In the genomic region with DNA sequence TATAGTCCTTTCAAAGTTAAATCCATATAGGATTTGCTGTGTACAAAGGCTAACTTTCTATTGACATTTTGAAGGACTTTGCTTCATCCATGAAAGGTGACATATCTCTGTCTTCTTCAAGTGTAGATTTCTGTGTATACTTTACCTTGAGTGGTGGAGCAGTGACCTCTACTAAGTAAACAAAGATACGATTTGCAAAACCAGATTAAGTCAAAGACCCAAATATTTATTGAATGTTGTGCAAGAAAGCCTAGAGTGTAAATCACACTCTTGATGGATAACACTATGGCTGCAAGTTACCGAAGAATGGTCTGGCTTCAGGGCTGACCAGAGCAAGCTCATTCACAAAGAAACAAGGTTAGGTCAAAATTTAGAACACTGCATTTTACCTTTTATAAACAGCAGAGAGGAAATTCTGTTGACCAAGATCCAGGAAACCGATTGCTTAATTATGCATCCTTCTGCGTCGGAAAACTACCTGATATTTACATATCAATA, we compare ENCODE assay signal across 16 cellular contexts. TPM values are rescaled to one million over a fixed set of nuclear protein-coding genes. Genes with fewer than 3 reads are reported as not detected.
A peak's percentile ranks its signal among the peaks of the same experiment; 100 is the strongest.
DNase-seq lines count a peak whose midpoint lies in the region; ATAC-seq, FAIRE-seq and TF ChIP-seq lines count a peak whose summit lies in the region.
"Had no signal": no experiment of that assay in that cellular context is flagged by ENCODE, and none has a peak within 500 bp of the region (broad histone marks: within the 10 kb centered on the region; RNA-seq: fewer than 3 reads in every experiment).

No MANE protein-coding gene starts in this region.

- no peaks in the 10 kb centered on the region for H3K9me3 Mint-ChIP-seq in activated naive CD4-positive, alpha-beta T cell treated with anti-CD3 and anti-CD28 coated beads, Interleukin-2, amount 50 U/mL, for 72 hours
- H3K9me3 Mint-ChIP-seq: CD4-positive, alpha-beta T cell had no signal

- WGBS in A549 (ENCODE audit: missing lambda C conversion rate) = 67% methylated on average over 5 of the region's 5 CpGs
- 45% methylated on average over 5 of the region's 5 CpGs for WGBS in hepatocyte (ENCODE audit: low lambda C conversion rate, missing lambda C conversion rate)
- 16% methylated on average over 5 of the region's 5 CpGs for WGBS in right lobe of liver (ENCODE audit: insufficient coverage, low coverage, low lambda C conversion rate, missing lambda C conversion rate)

- peaks cover 56% of the 10 kb centered on the region for H3K4me1 ChIP-seq in A549
- H3K4me1 ChIP-seq in hepatocyte (ENCODE audit: insufficient read depth) = peaks cover 12% of the 10 kb centered on the region
- peaks cover 0 to 65% (median 24%) of the 10 kb centered on the region in 4 donors for H3K4me1 ChIP-seq in right lobe of liver

- intact Hi-C loops in right lobe of liver (cut with DNase I) (loop anchor here in 1 of 2 donors (5.0 kb wide), 1 partner anchor 56 kb away; a partner anchor contains a TSS), left ventricle myocardium superior (cut with micrococcal nuclease) (no loop called here)

- H3K9me3 ChIP-seq in A549 = no peaks in the 10 kb centered on the region
- no peaks in the 10 kb centered on the region for H3K9me3 ChIP-seq in hepatocyte (ENCODE audit: low read depth)
- H3K9me3 ChIP-seq in right lobe of liver = no peaks in the 10 kb centered on the region

- H3K4me3 ChIP-seq in A549 = no peak overlapping the region
- H3K4me3 ChIP-seq in hepatocyte = no peak overlapping the region
- peak overlapping the region in 2 of 3 donors; percentile 10 to 11 for H3K4me3 ChIP-seq in right lobe of liver
- H3K4me3 ChIP-seq: GM23248 had no signal

- H3K36me3 Mint-ChIP-seq in activated naive CD4-positive, alpha-beta T cell treated with anti-CD3 and anti-CD28 coated beads, Interleukin-2, amount 50 U/mL, for 72 hours = peaks cover 0 to 6% of the 10 kb centered on the region in 2 donors

- no peak for TF ChIP-seq POLR2A in A549 (IDR thresholded peaks at IDR 0.05; ENCODE audit: low read length)
- TF ChIP-seq POLR2A in GM12892 (IDR thresholded peaks at IDR 0.05; ENCODE audit: low read depth, low read length) = no peak
- TF ChIP-seq POLR2A in right lobe of liver (IDR thresholded peaks at IDR 0.05) = no peak

- POLR2A ChIA-PET in A549 (lab: Yijun Ruan, JAX) = no interaction called here

- TF ChIP-seq RAD21 in A549 (conservative IDR thresholded peaks at IDR 0.05 in 1 of 2, IDR thresholded peaks at IDR 0.05 in 1 of 2) = no peak

- no peak for FAIRE-seq in A549 (lab: Jason Lieb, UNC)
- FAIRE-seq in GM12892 (lab: Jason Lieb, UNC) = peak; percentile 9
- FAIRE-seq in RCC 7860 (lab: Jason Lieb, UNC) = no peak
- FAIRE-seq: H54 had no signal

- TF ChIP-seq CTCF in A549 (IDR thresholded peaks at IDR 0.05) (no peak), hepatocyte (IDR thresholded peaks at IDR 0.05; ENCODE audit: poor library complexity) (no peak), right lobe of liver (IDR thresholded peaks at IDR 0.05) (no peak)

- no peaks in the 10 kb centered on the region for H4K20me1 ChIP-seq in hepatocyte (ENCODE audit: insufficient read depth, poor library complexity, severe bottlenecking)

- H3K4me2 ChIP-seq in A549 (peak overlapping the region; percentile 29; the same call in 1 of the 3 replicates), hepatocyte (peak overlapping the region; percentile 17)

- DNase-seq in A549 (ENCODE audit: low read depth in 1 of 2, low spot score in 1 of 2) = no peak
- no peak for DNase-seq in GM12892 (ENCODE audit: insufficient read length)
- no peak for DNase-seq in hepatocyte (ENCODE audit: low spot score)
- DNase-seq in right lobe of liver = no peak
- DNase-seq in activated gamma-delta T cell treated with Interleukin-2 at 50 U/mL for 16 hours = no peak
- no peak for DNase-seq in RCC 7860 (ENCODE audit: low spot score)
- DNase-seq in activated naive CD4-positive, alpha-beta T cell treated with anti-CD3 and anti-CD28 coated beads, Interleukin-2, amount 50 U/mL, for 72 hours (ENCODE audit: low spot score in 2 of 2) = no peak
- no peak for DNase-seq in left ventricle myocardium superior
- DNase-seq: 8988T, ACHN, DND-41, GF-D8, GM23248 had no signal

- no peaks in the 10 kb centered on the region for H3K79me2 ChIP-seq in hepatocyte

- no peak overlapping the region for H2AFZ ChIP-seq in hepatocyte
- H2AFZ ChIP-seq: GM23248 had no signal

- H3K27ac ChIP-seq in A549 = peak overlapping the region; percentile 19 to 53; a peak in 3 of 6 replicates
- no peak overlapping the region for H3K27ac ChIP-seq in hepatocyte
- peak overlapping the region; percentile 72 to 94 (median 75) for H3K27ac ChIP-seq in right lobe of liver
- H3K27ac ChIP-seq: GM23248 had no signal

- no peak overlapping the region for H3K27ac Mint-ChIP-seq in activated naive CD4-positive, alpha-beta T cell treated with anti-CD3 and anti-CD28 coated beads, Interleukin-2, amount 50 U/mL, for 72 hours
- H3K27ac Mint-ChIP-seq: CD4-positive, alpha-beta T cell had no signal

- H3K9me2 ChIP-seq in hepatocyte (replicated peaks; ENCODE audit: insufficient read depth) = no peaks in the 10 kb centered on the region

- H3K36me3 ChIP-seq in hepatocyte (replicated peaks; ENCODE audit: insufficient read depth, low read depth) (no peaks in the 10 kb centered on the region), right lobe of liver (no peaks in the 10 kb centered on the region)

- CTCF ChIA-PET in A549 (lab: Yijun Ruan, JAX) = interaction anchor here (0.9 to 12.2 kb wide), 8 partner anchors 20 to 116 kb away, joined by 3 to 214 read pairs (median 7); a partner anchor contains a TSS

- H3K27me3 ChIP-seq in hepatocyte = no peaks in the 10 kb centered on the region
- H3K27me3 ChIP-seq in right lobe of liver = no peaks in the 10 kb centered on the region

- no peak for TF ChIP-seq EP300 in A549 (IDR thresholded peaks at IDR 0.05)

- ATAC-seq in A549 = no peak
- ATAC-seq in right lobe of liver = peak; percentile 23 to 67 (median 42)
- no peak for ATAC-seq in activated naive CD4-positive, alpha-beta T cell treated with anti-CD3 and anti-CD28 coated beads, Interleukin-2, amount 50 U/mL, for 72 hours
- no peak for ATAC-seq in left ventricle myocardium superior

TF ChIP-seq in A549, 52 proteins besides CTCF, POLR2A, EP300 and RAD21:
- peak in 1 of 2 experiments; percentile 30; a peak in 1 of 4 replicates for TF ChIP-seq CEBPB (IDR thresholded peaks at IDR 0.05)
- no peak for TF ChIP-seq HOXB5 (CRISPR knock-in tag; IDR thresholded peaks at IDR 0.05)
- TF ChIP-seq BHLHE40 (IDR thresholded peaks at IDR 0.05; ENCODE audit: low read depth, low read length) = no peak
- no peak for TF ChIP-seq CHD4 (IDR thresholded peaks at IDR 0.05; ENCODE audit: borderline replicate concordance)
- TF ChIP-seq RNF2 (IDR thresholded peaks at IDR 0.05; ENCODE audit: borderline replicate concordance, low read depth) = no peak
- no peak for TF ChIP-seq KDM1A (IDR thresholded peaks at IDR 0.05; ENCODE audit: low read depth)
- TF ChIP-seq NPAS2 (CRISPR knock-in tag; IDR thresholded peaks at IDR 0.05; ENCODE audit: borderline replicate concordance) = no peak
- no peak for TF ChIP-seq HDAC2 (IDR thresholded peaks at IDR 0.05)
- no peak for TF ChIP-seq ZSCAN20 (CRISPR knock-in tag; IDR thresholded peaks at IDR 0.05)
- TF ChIP-seq GATA3 (IDR thresholded peaks at IDR 0.05; ENCODE audit: borderline replicate concordance) = 0 out of 2 replicates have a peak, but pooled peaks have one; percentile 11
- TF ChIP-seq NR3C1 (IDR thresholded peaks at IDR 0.05) = no peak
- TF ChIP-seq TFCP2L1 (CRISPR knock-in tag; IDR thresholded peaks at IDR 0.05) = no peak
- no peak for TF ChIP-seq EHMT2 (IDR thresholded peaks at IDR 0.05; ENCODE audit: low read depth)

RNA-seq across cellular contexts. Expression of a gene that starts 5.4 kb away (rescaled TPM):
- polyA plus RNA-seq in A549 (2011; rRNA removed) (132 and 157 TPM in 2 replicates), A549 (2017; fragmentation: RNase III; extraction: RNeasy Plus Mini Kit Qiagen cat#74134 plus additional on column Dnase treatment) (3.2 to 4.8 TPM (median 4.3 TPM) in 3 replicates), hepatocyte (1,125 and 1,415 TPM in 2 replicates)
- polyA plus RNA-seq in A549 (2012; cell fraction: cytosol; rRNA removed) = 10.0 and 12.1 TPM in 2 replicates
- 4.1 and 4.3 TPM in 2 replicates for polyA plus RNA-seq in A549 (2012; cell fraction: nucleus; rRNA removed)
- 29.8 and 45.3 TPM in 2 replicates for polyA minus RNA-seq in A549 (2011; rRNA and poly(A)+ RNA removed)
- polyA plus RNA-seq in GM12892 (2012; ENCODE audit: missing spikeins) = not detected
- total RNA-seq in hepatocyte (1,531 and 1,684 TPM in 2 replicates), right lobe of liver (over 10,000 TPM in 4 of 6 experiments, 1,000 to 10,000 TPM in 2; 5,578 to 14,578 (median 13,052) TPM), left ventricle myocardium superior (not detected)
- not detected for total RNA-seq in activated naive CD4-positive, alpha-beta T cell treated with anti-CD3 and anti-CD28 coated beads, Interleukin-2, amount 50 U/mL, for 72 hours
- total RNA-seq: CD4-positive, alpha-beta T cell; GM23248; HT-29 had no signal
- polyA plus RNA-seq: GM23248 had no signal

RNA-seq across cellular contexts. Expression of a gene that starts 27.3 kb away (rescaled TPM):
- 130 and 166 TPM in 2 replicates for polyA plus RNA-seq in A549 (2011; rRNA removed)
- 12.8 and 13.4 TPM in 2 replicates for polyA plus RNA-seq in A549 (2012; cell fraction: cytosol; rRNA removed)
- polyA plus RNA-seq in A549 (2012; cell fraction: nucleus; rRNA removed) = 9.1 and 12.6 TPM in 2 replicates
- 6.6 to 10.2 TPM (median 9.0 TPM) in 3 replicates for polyA plus RNA-seq in A549 (2017; fragmentation: RNase III; extraction: RNeasy Plus Mini Kit Qiagen cat#74134 plus additional on column Dnase treatment)
- 40.9 and 57.5 TPM in 2 replicates for polyA minus RNA-seq in A549 (2011; rRNA and poly(A)+ RNA removed)
- polyA plus RNA-seq in GM12892 (2012; ENCODE audit: missing spikeins) = not detected
- 1,189 and 1,239 TPM in 2 replicates for total RNA-seq in hepatocyte
- 446 and 579 TPM in 2 replicates for polyA plus RNA-seq in hepatocyte
- total RNA-seq in right lobe of liver = over 10,000 TPM in 5 of 6 experiments, 1,000 to 10,000 TPM in 1; 8,384 to 20,319 (median 15,496) TPM
- total RNA-seq in activated naive CD4-positive, alpha-beta T cell treated with anti-CD3 and anti-CD28 coated beads, Interleukin-2, amount 50 U/mL, for 72 hours = not detected
- not detected for total RNA-seq in left ventricle myocardium superior
- total RNA-seq: CD4-positive, alpha-beta T cell; GM23248; HT-29 had no signal
- polyA plus RNA-seq: GM23248 had no signal

RNA-seq across cellular contexts. Expression of a gene that starts 55.1 kb away (rescaled TPM):
- 169 and 198 TPM in 2 replicates for polyA plus RNA-seq in A549 (2011; rRNA removed)
- polyA plus RNA-seq in A549 (2012; cell fraction: cytosol; rRNA removed) = 16.9 and 23.8 TPM in 2 replicates
- polyA plus RNA-seq in A549 (2012; cell fraction: nucleus; rRNA removed) = 16.8 and 20.0 TPM in 2 replicates
- 7.6 to 13.8 TPM (median 7.8 TPM) in 3 replicates for polyA plus RNA-seq in A549 (2017; fragmentation: RNase III; extraction: RNeasy Plus Mini Kit Qiagen cat#74134 plus additional on column Dnase treatment)
- polyA minus RNA-seq in A549 (2011; rRNA and poly(A)+ RNA removed) = 60.1 and 77.9 TPM in 2 replicates
- polyA plus RNA-seq in GM12892 (2012; ENCODE audit: missing spikeins) = not detected
- 1,901 and 1,953 TPM in 2 replicates for total RNA-seq in hepatocyte
- 1,888 and 2,096 TPM in 2 replicates for polyA plus RNA-seq in hepatocyte
- total RNA-seq in right lobe of liver = over 10,000 TPM in 5 of 6 experiments, 1,000 to 10,000 TPM in 1; 6,080 to 16,362 (median 11,864) TPM
- total RNA-seq in activated naive CD4-positive, alpha-beta T cell treated with anti-CD3 and anti-CD28 coated beads, Interleukin-2, amount 50 U/mL, for 72 hours = not detected
- not detected for total RNA-seq in left ventricle myocardium superior
- total RNA-seq: CD4-positive, alpha-beta T cell; GM23248; HT-29 had no signal
- polyA plus RNA-seq: GM23248 had no signal

Comparison
In these comparisons a context has a peak if more than half of its experiments do, and no peak if none do; other contexts are left out.
1. ATAC-seq: peak in right lobe of liver (4 of 4); none in A549 (0 of 2), activated naive CD4-positive, alpha-beta T cell treated with anti-CD3 and anti-CD28 coated beads, Interleukin-2, amount 50 U/mL, for 72 hours (0 of 2) and left ventricle myocardium superior (single experiment).
2. H3K4me3 ChIP-seq: peak in right lobe of liver (2 of 3); none in A549 (single experiment) and hepatocyte (single experiment).
3. RNA of a gene that starts 5.4 kb away (total RNA-seq): 5,578 to 14,578 TPM in right lobe of liver and 1,531 to 1,684 TPM in hepatocyte; not detected in left ventricle myocardium superior (single experiment) and not detected in activated naive CD4-positive, alpha-beta T cell treated with anti-CD3 and anti-CD28 coated beads, Interleukin-2, amount 50 U/mL, for 72 hours; every median in the first group is over 1,000 times any median in the second.
4. RNA of a gene that starts 27.3 kb away (total RNA-seq): 8,384 to 20,319 TPM in right lobe of liver and 1,189 to 1,239 TPM in hepatocyte; not detected in activated naive CD4-positive, alpha-beta T cell treated with anti-CD3 and anti-CD28 coated beads, Interleukin-2, amount 50 U/mL, for 72 hours and not detected in left ventricle myocardium superior (single experiment); every median in the first group is over 1,000 times any median in the second.
5. RNA of a gene that starts 55.1 kb away (total RNA-seq): 6,080 to 16,362 TPM in right lobe of liver and 1,901 to 1,953 TPM in hepatocyte; not detected in activated naive CD4-positive, alpha-beta T cell treated with anti-CD3 and anti-CD28 coated beads, Interleukin-2, amount 50 U/mL, for 72 hours and not detected in left ventricle myocardium superior (single experiment); every median in the first group is over 1,000 times any median in the second.